Comparison of ENCODE assay signal across 10 cellular contexts in genomic region chr20:50915424-50915823, GRCh38. TPM values are rescaled to one million over a fixed set of nuclear protein-coding genes. Genes with fewer than 3 reads are reported as not detected.
DNase-seq lines count a peak whose midpoint lies in the region; ATAC-seq and TF ChIP-seq lines count a peak whose summit lies in the region.
"Had no signal": no experiment of that assay in that cellular context is flagged by ENCODE, and none has a peak within 500 bp of the region (broad histone marks: within the 10 kb centered on the region; RNA-seq: fewer than 3 reads in every experiment).

No MANE protein-coding gene starts in this region.

- H3K4me1 Mint-ChIP-seq in nephron progenitor cell = peaks cover 66% of the 10 kb centered on the region

- no peaks in the 10 kb centered on the region for H3K9me2 ChIP-seq in SK-N-SH

- H2AFZ ChIP-seq in SK-N-SH (ENCODE audit: low read depth) = no peak overlapping the region

- H3K9me3 ChIP-seq in SK-N-SH = no peaks in the 10 kb centered on the region
- H3K9me3 ChIP-seq in lower lobe of right lung = no peaks in the 10 kb centered on the region

- CTCF ChIA-PET in SK-N-SH (lab: Yijun Ruan, JAX) = interaction anchor here (1.5 to 11.5 kb wide), 4 partner anchors 10 to 121 kb away, joined by 3 to 137 read pairs (median 18); partner anchors contain the start of genes ADNP and BCAS4

- peak overlapping the region; percentile 35; the same call in 1 of the 2 replicates for H3K4me2 ChIP-seq in SK-N-SH

- H3K79me2 ChIP-seq in SK-N-SH (ENCODE audit: insufficient read depth) = peaks cover 97% of the 10 kb centered on the region

- peaks cover 60% of the 10 kb centered on the region for H3K36me3 Mint-ChIP-seq in nephron progenitor cell (ENCODE audit: low read depth)

- H3K4me1 ChIP-seq in SK-N-SH (ENCODE audit: control insufficient read depth in 1 of 2, insufficient read depth in 2 of 2, low read depth in 1 of 2, low read length in 1 of 2) (peaks cover 54 to 73% of the 10 kb centered on the region in 2 experiments), lower lobe of right lung (peaks cover 87% of the 10 kb centered on the region)

- TF ChIP-seq EP300 in SK-N-SH (IDR thresholded peaks at IDR 0.05; ENCODE audit: borderline replicate concordance in 1 of 2, low read depth in 1 of 2, low read length in 1 of 2) = 0 out of 4 replicates have a peak, but pooled peaks of 1 of the 2 experiments have one; percentile 8

- H3K27me3 Mint-ChIP-seq in nephron progenitor cell (ENCODE audit: low read depth, poor library complexity) = no peaks in the 10 kb centered on the region
- H3K27me3 Mint-ChIP-seq: activated naive CD8-positive, alpha-beta T cell treated with anti-CD3 and anti-CD28 coated beads, Interleukin-2, amount 10 ng/mL, durations not matched to agents 7 days and 5 days had no signal

- TF ChIP-seq RAD21 in SK-N-SH (IDR thresholded peaks at IDR 0.05; ENCODE audit: low read length) = no peak

- DNase-seq in GM03348 (ENCODE audit: low spot score) (peak; percentile 49), SK-N-SH (peak; percentile 32), epithelial cell of prostate (ENCODE audit: low read depth, low spot score) (no peak), nephron progenitor cell (no peak), lower lobe of right lung (no peak), NCI-H1930 (lab: John Stamatoyannopoulos, UW) (no peak)
- DNase-seq: activated naive CD8-positive, alpha-beta T cell treated with anti-CD3 and anti-CD28 coated beads, Interleukin-2, amount 10 ng/mL, durations not matched to agents 7 days and 5 days; posterior cingulate gyrus had no signal

- H3K27ac ChIP-seq in SK-N-SH (ENCODE audit: low read depth in 2 of 2, low read length in 1 of 2) (peak overlapping the region; percentile 71), epithelial cell of prostate (peak overlapping the region; percentile 48), lower lobe of right lung (no peak overlapping the region)

- H3K27me3 ChIP-seq in SK-N-SH (ENCODE audit: insufficient read depth) (no peaks in the 10 kb centered on the region), lower lobe of right lung (ENCODE audit: low read depth) (no peaks in the 10 kb centered on the region)

- H3K9ac ChIP-seq in SK-N-SH = peak overlapping the region; percentile 22; the same call in 1 of the 2 replicates

- 32% methylated on average over 3 of the region's 3 CpGs for WGBS in SK-N-SH (ENCODE audit: low lambda C conversion rate)

- H3K36me3 ChIP-seq in SK-N-SH (replicated peaks in 1 of 2; ENCODE audit: control insufficient read depth in 1 of 2, insufficient read depth in 2 of 2, low read length in 1 of 2) = peaks cover 28 to 34% of the 10 kb centered on the region in 2 experiments
- H3K36me3 ChIP-seq in lower lobe of right lung = peaks cover 3% of the 10 kb centered on the region

- no peaks in the 10 kb centered on the region for H3K9me3 Mint-ChIP-seq in nephron progenitor cell
- H3K9me3 Mint-ChIP-seq: activated naive CD8-positive, alpha-beta T cell treated with anti-CD3 and anti-CD28 coated beads, Interleukin-2, amount 10 ng/mL, durations not matched to agents 7 days and 5 days had no signal

- H3K4me3 Mint-ChIP-seq in nephron progenitor cell = peak overlapping the region; percentile 23
- H3K4me3 Mint-ChIP-seq: activated naive CD8-positive, alpha-beta T cell treated with anti-CD3 and anti-CD28 coated beads, Interleukin-2, amount 10 ng/mL, durations not matched to agents 7 days and 5 days had no signal

- intact Hi-C loops in lower lobe of right lung (cut with DNase I) = no loop called here

- H3K4me3 ChIP-seq in SK-N-SH (ENCODE audit: low read depth in 2 of 2, low read length in 1 of 2) (no peak overlapping the region), lower lobe of right lung (no peak overlapping the region)

- H4K20me1 ChIP-seq in SK-N-SH (ENCODE audit: insufficient read depth) = peaks cover 100% of the 10 kb centered on the region

- peaks cover 76% of the 10 kb centered on the region for H3F3A ChIP-seq in SK-N-SH (replicated peaks; ENCODE audit: insufficient read depth)

- ATAC-seq in lower lobe of right lung (no peak), GM19395 (IDR thresholded peaks at IDR 0.05; ENCODE audit: unreplicated experiment) (no peak), HG03039 (IDR thresholded peaks at IDR 0.05; ENCODE audit: unreplicated experiment) (no peak)

- POLR2A ChIA-PET in SK-N-SH (lab: Yijun Ruan, JAX) = interaction anchor here (0.7 to 1.4 kb wide), 3 partner anchors 13 to 74 kb away, joined by 3 to 5 read pairs (median 3); partner anchors contain the start of gene ADNP

- H3K27ac Mint-ChIP-seq in nephron progenitor cell = peak overlapping the region; percentile 84
- H3K27ac Mint-ChIP-seq: activated naive CD8-positive, alpha-beta T cell treated with anti-CD3 and anti-CD28 coated beads, Interleukin-2, amount 10 ng/mL, durations not matched to agents 7 days and 5 days had no signal

- TF ChIP-seq CTCF in SK-N-SH (IDR thresholded peaks at IDR 0.05) (no peak), nephron progenitor cell (IDR thresholded peaks at IDR 0.05) (no peak), lower lobe of right lung (IDR thresholded peaks at IDR 0.05) (no peak)

TF ChIP-seq in SK-N-SH, 30 proteins besides CTCF, POLR2A, EP300 and RAD21:
- TF ChIP-seq YY1 (IDR thresholded peaks at IDR 0.05; ENCODE audit: low read depth) (no peak), ZBTB33 (IDR thresholded peaks at IDR 0.05; ENCODE audit: borderline replicate concordance, low read depth) (no peak), FOSL2 (IDR thresholded peaks at IDR 0.05; ENCODE audit: borderline replicate concordance, low read depth) (0 out of 2 replicates have a peak, but pooled peaks have one; percentile 17), TCF12 (IDR thresholded peaks at IDR 0.05) (peak; percentile 63), ELF1 (IDR thresholded peaks at IDR 0.05) (no peak), PBX3 (IDR thresholded peaks at IDR 0.05) (peak; percentile 31; the same call in 1 of the 2 replicates), GABPA (IDR thresholded peaks at IDR 0.05; ENCODE audit: low read depth) (peak; percentile 17; the same call in 1 of the 2 replicates)

RNA-seq across cellular contexts. Expression of gene ADNP, which starts 15.8 kb away (rescaled TPM):
- polyA plus RNA-seq in SK-N-SH (2012; rRNA removed) = 13.3 TPM in 2 replicates
- polyA plus RNA-seq in SK-N-SH (2012; cell fraction: cytosol; rRNA removed) = 21.5 and 22.5 TPM in 2 replicates
- 27.6 and 49.7 TPM in 2 replicates for polyA plus RNA-seq in SK-N-SH (2012; cell fraction: nucleus; rRNA removed)
- 58.3 TPM for total RNA-seq in lower lobe of right lung

RNA-seq across cellular contexts. Expression of gene DPM1, which starts 42.9 kb away (rescaled TPM):
- polyA plus RNA-seq in SK-N-SH (2012; rRNA removed) = 72.1 and 109 TPM in 2 replicates
- 119 and 126 TPM in 2 replicates for polyA plus RNA-seq in SK-N-SH (2012; cell fraction: cytosol; rRNA removed)
- polyA plus RNA-seq in SK-N-SH (2012; cell fraction: nucleus; rRNA removed) = 26.5 and 45.0 TPM in 2 replicates
- 31.2 TPM for total RNA-seq in lower lobe of right lung

RNA-seq across cellular contexts. Expression of gene MOCS3, which starts 43.2 kb away (rescaled TPM):
- 4.0 and 4.4 TPM in 2 replicates for polyA plus RNA-seq in SK-N-SH (2012; rRNA removed)
- polyA plus RNA-seq in SK-N-SH (2012; cell fraction: cytosol; rRNA removed) = 3.0 and 3.9 TPM in 2 replicates
- polyA plus RNA-seq in SK-N-SH (2012; cell fraction: nucleus; rRNA removed) = 1.9 and 2.6 TPM in 2 replicates
- 4.7 TPM for total RNA-seq in lower lobe of right lung

Comparison
In these comparisons a context has a peak if more than half of its experiments do, and no peak if none do; other contexts are left out.
1. DNase-seq: peak in GM03348 (single experiment) and SK-N-SH (single experiment); none in epithelial cell of prostate (single experiment), nephron progenitor cell (single experiment), lower lobe of right lung (single experiment) and NCI-H1930 (0 of 2).